In the genomic region with DNA sequence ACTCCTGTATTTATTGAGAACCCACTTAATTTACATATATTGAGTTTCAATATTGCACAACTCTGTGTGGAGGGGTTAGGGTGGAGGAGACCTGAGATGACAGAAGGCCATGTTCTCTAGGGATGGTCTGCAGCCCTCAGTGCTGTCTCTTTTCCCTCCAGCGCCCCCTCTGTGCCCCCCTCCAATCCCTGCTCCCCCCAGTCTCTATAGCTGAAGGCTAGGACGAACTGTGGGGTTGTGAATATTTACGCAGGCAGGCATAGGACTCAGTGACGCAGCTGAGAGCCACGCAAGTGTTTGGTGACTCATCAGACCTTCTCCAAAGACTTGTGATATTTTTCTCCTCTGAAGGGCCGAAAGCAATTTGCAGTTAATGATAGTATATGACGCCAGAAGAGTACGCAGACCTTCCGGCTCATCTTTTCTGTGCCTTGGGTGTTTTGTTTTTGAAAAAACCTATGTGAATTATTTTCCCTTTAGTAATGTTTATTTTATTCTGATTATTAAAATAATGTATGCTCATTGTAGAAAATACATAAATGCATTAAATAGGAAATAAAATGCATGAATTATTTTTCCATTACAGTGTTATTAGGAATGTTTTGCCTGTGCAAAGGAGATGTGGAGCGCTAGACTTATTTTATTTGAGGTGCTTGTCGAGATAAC, we compare ENCODE assay signal across 1 cellular context.
A peak's percentile ranks its signal among the peaks of the same experiment; 100 is the strongest.
TF ChIP-seq lines count a peak whose summit lies in the region.

No MANE protein-coding gene starts in this region.

TF ChIP-seq in K562, 482 proteins besides CTCF, POLR2A, EP300 and RAD21 (continued from another document):
- TF ChIP-seq TAF1 (IDR thresholded peaks at IDR 0.05; ENCODE audit: control insufficient read depth, extremely low read depth, insufficient read depth, low read length, severe bottlenecking) (no peak), SMAD2 (IDR thresholded peaks at IDR 0.05; ENCODE audit: low read depth, low read length) (no peak), BCL6 (CRISPR knock-in tag; IDR thresholded peaks at IDR 0.05) (no peak), MCM3 (IDR thresholded peaks at IDR 0.05) (no peak), ELF2 (CRISPR knock-in tag; IDR thresholded peaks at IDR 0.05) (no peak), DIDO1 (tag; IDR thresholded peaks at IDR 0.05; ENCODE audit: low read depth) (no peak), HNRNPUL1 (IDR thresholded peaks at IDR 0.05; ENCODE audit: low read length) (no peak), GABPB1 (CRISPR knock-in tag; IDR thresholded peaks at IDR 0.05) (0 out of 2 replicates have a peak, but pooled peaks have one; percentile 31), TAF7 (tag; IDR thresholded peaks at IDR 0.05) (no peak), RBBP5 (IDR thresholded peaks at IDR 0.05; ENCODE audit: borderline replicate concordance, insufficient read depth, low read length, poor library complexity, severe bottlenecking) (no peak), ZNF282 (CRISPR knock-in tag; IDR thresholded peaks at IDR 0.05) (no peak), PRMT5 (CRISPR knock-in tag; IDR thresholded peaks at IDR 0.05) (no peak), SMARCB1 (IDR thresholded peaks at IDR 0.05; ENCODE audit: insufficient read length, low read depth) (no peak), FOXA1 (IDR thresholded peaks at IDR 0.05; ENCODE audit: borderline replicate concordance) (no peak), TEAD2 (tag; IDR thresholded peaks at IDR 0.05) (no peak), DPF2 (IDR thresholded peaks at IDR 0.05) (peak; percentile 69), ZNF165 (CRISPR knock-in tag; IDR thresholded peaks at IDR 0.05; ENCODE audit: borderline replicate concordance) (no peak), CBX8 (IDR thresholded peaks at IDR 0.05; ENCODE audit: borderline replicate concordance, extremely low read depth, low read depth, low read length, poor library complexity, severe bottlenecking) (no peak), FOXA3 (CRISPR knock-in tag; conservative IDR thresholded peaks at IDR 0.05 in 1 of 2, IDR thresholded peaks at IDR 0.05 in 1 of 2) (no peak), NCOA1 (IDR thresholded peaks at IDR 0.05; ENCODE audit: low read depth) (peak; percentile 48; the same call in 1 of the 2 replicates), ZNF644 (tag; IDR thresholded peaks at IDR 0.05; ENCODE audit: low read depth) (0 out of 2 replicates have a peak, but pooled peaks have one; percentile 33)
- TF ChIP-seq, protein P1, sequence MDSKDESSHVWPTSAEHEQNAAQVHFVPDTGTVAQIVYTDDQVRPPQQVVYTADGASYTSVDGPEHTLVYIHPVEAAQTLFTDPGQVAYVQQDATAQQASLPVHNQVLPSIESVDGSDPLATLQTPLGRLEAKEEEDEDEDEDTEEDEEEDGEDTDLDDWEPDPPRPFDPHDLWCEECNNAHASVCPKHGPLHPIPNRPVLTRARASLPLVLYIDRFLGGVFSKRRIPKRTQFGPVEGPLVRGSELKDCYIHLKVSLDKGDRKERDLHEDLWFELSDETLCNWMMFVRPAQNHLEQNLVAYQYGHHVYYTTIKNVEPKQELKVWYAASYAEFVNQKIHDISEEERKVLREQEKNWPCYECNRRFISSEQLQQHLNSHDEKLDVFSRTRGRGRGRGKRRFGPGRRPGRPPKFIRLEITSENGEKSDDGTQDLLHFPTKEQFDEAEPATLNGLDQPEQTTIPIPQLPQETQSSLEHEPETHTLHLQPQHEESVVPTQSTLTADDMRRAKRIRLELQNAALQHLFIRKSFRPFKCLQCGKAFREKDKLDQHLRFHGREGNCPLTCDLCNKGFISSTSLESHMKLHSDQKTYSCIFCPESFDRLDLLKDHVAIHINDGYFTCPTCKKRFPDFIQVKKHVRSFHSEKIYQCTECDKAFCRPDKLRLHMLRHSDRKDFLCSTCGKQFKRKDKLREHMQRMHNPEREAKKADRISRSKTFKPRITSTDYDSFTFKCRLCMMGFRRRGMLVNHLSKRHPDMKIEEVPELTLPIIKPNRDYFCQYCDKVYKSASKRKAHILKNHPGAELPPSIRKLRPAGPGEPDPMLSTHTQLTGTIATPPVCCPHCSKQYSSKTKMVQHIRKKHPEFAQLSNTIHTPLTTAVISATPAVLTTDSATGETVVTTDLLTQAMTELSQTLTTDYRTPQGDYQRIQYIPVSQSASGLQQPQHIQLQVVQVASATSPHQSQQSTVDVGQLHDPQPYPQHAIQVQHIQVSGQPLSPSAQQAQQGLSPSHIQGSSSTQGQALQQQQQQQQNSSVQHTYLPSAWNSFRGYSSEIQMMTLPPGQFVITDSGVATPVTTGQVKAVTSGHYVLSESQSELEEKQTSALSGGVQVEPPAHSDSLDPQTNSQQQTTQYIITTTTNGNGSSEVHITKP (IDR thresholded peaks at IDR 0.05; ENCODE audit: partially characterized antibody) = no peak
- TF ChIP-seq, protein P2, sequence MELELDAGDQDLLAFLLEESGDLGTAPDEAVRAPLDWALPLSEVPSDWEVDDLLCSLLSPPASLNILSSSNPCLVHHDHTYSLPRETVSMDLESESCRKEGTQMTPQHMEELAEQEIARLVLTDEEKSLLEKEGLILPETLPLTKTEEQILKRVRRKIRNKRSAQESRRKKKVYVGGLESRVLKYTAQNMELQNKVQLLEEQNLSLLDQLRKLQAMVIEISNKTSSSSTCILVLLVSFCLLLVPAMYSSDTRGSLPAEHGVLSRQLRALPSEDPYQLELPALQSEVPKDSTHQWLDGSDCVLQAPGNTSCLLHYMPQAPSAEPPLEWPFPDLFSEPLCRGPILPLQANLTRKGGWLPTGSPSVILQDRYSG (tag; conservative IDR thresholded peaks at IDR 0.05; ENCODE audit: low read depth) = no peak
- TF ChIP-seq, protein P3, sequence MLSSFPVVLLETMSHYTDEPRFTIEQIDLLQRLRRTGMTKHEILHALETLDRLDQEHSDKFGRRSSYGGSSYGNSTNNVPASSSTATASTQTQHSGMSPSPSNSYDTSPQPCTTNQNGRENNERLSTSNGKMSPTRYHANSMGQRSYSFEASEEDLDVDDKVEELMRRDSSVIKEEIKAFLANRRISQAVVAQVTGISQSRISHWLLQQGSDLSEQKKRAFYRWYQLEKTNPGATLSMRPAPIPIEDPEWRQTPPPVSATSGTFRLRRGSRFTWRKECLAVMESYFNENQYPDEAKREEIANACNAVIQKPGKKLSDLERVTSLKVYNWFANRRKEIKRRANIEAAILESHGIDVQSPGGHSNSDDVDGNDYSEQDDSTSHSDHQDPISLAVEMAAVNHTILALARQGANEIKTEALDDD (IDR thresholded peaks at IDR 0.05) = no peak
